Comparison of ENCODE assay signal across 8 cellular contexts in the genomic region with DNA sequence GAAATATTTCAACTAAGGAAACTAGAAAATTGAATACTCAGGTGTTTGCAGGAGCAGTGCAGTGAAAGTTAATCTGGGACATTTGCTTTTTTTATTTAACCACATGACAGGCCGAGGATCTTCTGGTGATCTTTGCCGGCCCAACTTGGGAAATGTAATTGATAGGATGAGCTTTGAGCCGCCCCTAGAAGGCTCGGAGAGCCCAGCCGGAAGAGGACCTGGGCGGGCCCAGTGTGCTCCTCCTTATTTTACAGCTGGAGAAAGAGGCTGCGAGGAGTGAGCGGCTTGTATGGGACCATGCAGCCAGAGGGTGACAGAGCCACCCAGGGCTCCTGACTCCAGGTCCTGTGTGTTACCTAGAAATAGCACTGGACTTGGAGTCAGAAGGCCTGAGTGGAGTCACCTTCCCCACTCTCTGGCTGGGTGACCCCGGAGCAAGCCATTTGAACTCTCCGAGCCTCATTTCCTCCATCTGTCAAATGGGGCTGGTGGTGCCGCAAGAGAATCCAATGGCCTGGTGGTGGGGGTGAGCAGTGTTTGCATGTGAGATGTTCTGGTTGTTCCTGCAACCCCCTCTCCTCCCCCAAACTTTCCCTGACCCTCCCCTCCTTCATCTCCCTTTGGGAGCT. TPM values are rescaled to one million over a fixed set of nuclear protein-coding genes. Genes with fewer than 3 reads are reported as not detected.
DNase-seq lines count a peak whose midpoint lies in the region; ATAC-seq, FAIRE-seq and TF ChIP-seq lines count a peak whose summit lies in the region.

No MANE protein-coding gene starts in this region.

- no peaks in the 10 kb centered on the region for H3K27me3 Mint-ChIP-seq in T-cell
- H3K27me3 Mint-ChIP-seq in glutamatergic neuron (ENCODE audit: unreplicated experiment) = peaks cover 9% of the 10 kb centered on the region

- CTCF ChIA-PET in T-cell (lab: Charles Lee) = interaction anchor here in 1 of 2 donors (0.6 to 1.3 kb wide), 2 partner anchors 76 to 826 kb away, joined by 3 read pairs; no protein-coding TSS in a partner anchor

- H3K9me3 ChIP-seq in ovary = no peaks in the 10 kb centered on the region

- H3K27ac Mint-ChIP-seq in T-cell = no peak overlapping the region
- peak overlapping the region; percentile 62 for H3K27ac Mint-ChIP-seq in glutamatergic neuron (ENCODE audit: unreplicated experiment)

- no peaks in the 10 kb centered on the region for H3K27me3 ChIP-seq in ovary

- no peak for DNase-seq in GM19239 (ENCODE audit: insufficient read length, low spot score)
- no peak for DNase-seq in T-cell
- DNase-seq in glutamatergic neuron = no peak
- peak in 3 of 5 donors; percentile 29 to 47 (median 30) for DNase-seq in ovary
- DNase-seq in anterior cingulate cortex (lab: John Stamatoyannopoulos, UW) = no peak
- DNase-seq in GF-D8 (lab: John Stamatoyannopoulos, UW) = no peak

- WGBS in ovary, 3 donors = 27 to 33% (median 30%) methylated on average over 11 of the region's 11 CpGs

- H3K4me3 ChIP-seq in ovary = peak overlapping the region; percentile 82

- FAIRE-seq in GM19239 (lab: Jason Lieb, UNC) = peak; percentile 67

- no peak for TF ChIP-seq EP300 in ovary (IDR thresholded peaks at IDR 0.05)

- intact Hi-C loops in ovary (cut with DNase I) = loop anchor here in 2 of 4 donors (5.0 to 10.0 kb wide), 3 partner anchors 90 to 95 kb away; no protein-coding TSS in a partner anchor

- POLR2A ChIA-PET in T-cell (lab: Charles Lee) = interaction anchor here in 1 of 2 donors (0.5 kb wide), 1 partner anchor 265 kb away, joined by 4 read pairs; no protein-coding TSS in a partner anchor

- ATAC-seq in T-cell (replicated peaks in 1 of 4) (no peak), HG02642 (IDR thresholded peaks at IDR 0.05; ENCODE audit: poor library complexity, unreplicated experiment) (no peak), HG02938 (IDR thresholded peaks at IDR 0.05; ENCODE audit: unreplicated experiment) (no peak)

- TF ChIP-seq CTCF in glutamatergic neuron (IDR thresholded peaks at IDR 0.05; ENCODE audit: partially characterized antibody, unreplicated experiment) = no peak
- no peak for TF ChIP-seq CTCF in ovary (IDR thresholded peaks at IDR 0.05)

- no peaks in the 10 kb centered on the region for H3K36me3 ChIP-seq in ovary

- peak overlapping the region in 1 of 2 donors; percentile 58 for H3K27ac ChIP-seq in ovary

- no peaks in the 10 kb centered on the region for H3K36me3 Mint-ChIP-seq in T-cell
- no peaks in the 10 kb centered on the region for H3K36me3 Mint-ChIP-seq in glutamatergic neuron (ENCODE audit: unreplicated experiment)

- H3K4me1 ChIP-seq in ovary (ENCODE audit: insufficient read depth) = peaks cover 4% of the 10 kb centered on the region

- TF ChIP-seq POLR2A in ovary (IDR thresholded peaks at IDR 0.05) = no peak

- H3K4me3 Mint-ChIP-seq in T-cell (peak overlapping the region; percentile 82 to 88 (median 84)), glutamatergic neuron (ENCODE audit: unreplicated experiment) (peak overlapping the region; percentile 88)

- H3K9me3 Mint-ChIP-seq in T-cell = no peaks in the 10 kb centered on the region
- H3K9me3 Mint-ChIP-seq in glutamatergic neuron (ENCODE audit: unreplicated experiment) = peaks cover 4% of the 10 kb centered on the region

- H3K4me1 Mint-ChIP-seq in T-cell (peaks cover 4 to 11% (median 5%) of the 10 kb centered on the region in 3 donors), glutamatergic neuron (ENCODE audit: low read depth, unreplicated experiment) (peaks cover 8% of the 10 kb centered on the region)

RNA-seq across cellular contexts. Expression of a gene that starts 2.5 kb away (rescaled TPM):
- total RNA-seq in T-cell (1 to 10 TPM; 4.3 to 6.0 (median 5.8) TPM), glutamatergic neuron (ENCODE audit: unreplicated experiment) (4.4 TPM), ovary (10 to 100 TPM in 1 of 7 donors, 1 to 10 TPM in 5, under 1 TPM in 1; 0.36 to 10.8 (median 4.7) TPM)
- polyA plus RNA-seq in ovary = 1 to 10 TPM; 1.1 to 1.5 TPM

Comparison
In these comparisons a context has a peak if more than half of its experiments do, and no peak if none do; other contexts are left out.
1. DNase-seq: peak in ovary (3 of 5); none in GM19239 (single experiment), T-cell (0 of 34), glutamatergic neuron (single experiment), anterior cingulate cortex (0 of 58) and GF-D8 (single experiment).